In genomic region chr6:157535354-157536217, GRCh38 we compare ENCODE assay signal across 8 cellular contexts.
DNase-seq lines count a peak whose midpoint lies in the region; ATAC-seq and TF ChIP-seq lines count a peak whose summit lies in the region.

No MANE protein-coding gene starts in this region.

- H3K36me3 Mint-ChIP-seq in stimulated activated memory B cell treated with anti-CD40 and anti-IgM and Interleukin-4, amounts not matched to agents 10 μg/mL and 1 μg/mL and 100 μg/mL, for 72 hours: peaks cover 11% of the 10 kb centered on the region

- no peak for ATAC-seq in right cardiac atrium
- peak; percentile 55 for ATAC-seq in HG03095 (IDR thresholded peaks at IDR 0.05; ENCODE audit: unreplicated experiment)
- peak; percentile 40 for ATAC-seq in stimulated activated memory B cell treated with anti-CD40 and anti-IgM and Interleukin-4, amounts not matched to agents 10 μg/mL and 1 μg/mL and 100 μg/mL, for 72 hours

- no peaks in the 10 kb centered on the region for H3K27me3 Mint-ChIP-seq in stimulated activated memory B cell treated with anti-CD40 and anti-IgM and Interleukin-4, amounts not matched to agents 10 μg/mL and 1 μg/mL and 100 μg/mL, for 72 hours

- H3K36me3 ChIP-seq in left ventricle myocardium inferior (no peaks in the 10 kb centered on the region), SJSA1 (no peaks in the 10 kb centered on the region)

- H3K4me1 Mint-ChIP-seq in stimulated activated memory B cell treated with anti-CD40 and anti-IgM and Interleukin-4, amounts not matched to agents 10 μg/mL and 1 μg/mL and 100 μg/mL, for 72 hours: peaks cover 67% of the 10 kb centered on the region

- H3K9me3 ChIP-seq in left ventricle myocardium inferior (replicated peaks) (no peaks in the 10 kb centered on the region), right cardiac atrium (ENCODE audit: control insufficient read depth, low read length) (no peaks in the 10 kb centered on the region), SJSA1 (replicated peaks) (no peaks in the 10 kb centered on the region)

- H3K9me3 Mint-ChIP-seq in stimulated activated memory B cell treated with anti-CD40 and anti-IgM and Interleukin-4, amounts not matched to agents 10 μg/mL and 1 μg/mL and 100 μg/mL, for 72 hours: no peaks in the 10 kb centered on the region

- TF ChIP-seq CTCF in left ventricle myocardium inferior (IDR thresholded peaks at IDR 0.05; ENCODE audit: borderline replicate concordance): no peak

- H3K4me3 ChIP-seq in left ventricle myocardium inferior (no peak overlapping the region), right cardiac atrium (ENCODE audit: low read length) (no peak overlapping the region), SJSA1 (peak overlapping the region; percentile 14)

- H3K27me3 ChIP-seq in left ventricle myocardium inferior (ENCODE audit: low read depth): no peaks in the 10 kb centered on the region
- H3K27me3 ChIP-seq in right cardiac atrium (ENCODE audit: control insufficient read depth, insufficient read depth): no peaks in the 10 kb centered on the region
- H3K27me3 ChIP-seq in SJSA1 (replicated peaks): no peaks in the 10 kb centered on the region

- no peak overlapping the region for H3K4me3 Mint-ChIP-seq in stimulated activated memory B cell treated with anti-CD40 and anti-IgM and Interleukin-4, amounts not matched to agents 10 μg/mL and 1 μg/mL and 100 μg/mL, for 72 hours

- DNase-seq in left ventricle myocardium inferior (no peak), right cardiac atrium (no peak), SJSA1 (ENCODE audit: low read depth in 1 of 2, low spot score in 2 of 2) (peak in 1 of 2 experiments; percentile 88), fibroblast of gingiva (ENCODE audit: low read depth) (peak; percentile 68), NCI-H2081 treated with DMSO at 0.1 percent for 48 hours (lab: John Stamatoyannopoulos, UW) (no peak), T1000 (lab: John Stamatoyannopoulos, UW) (no peak)

- H3K4me1 ChIP-seq in left ventricle myocardium inferior (peaks cover 48% of the 10 kb centered on the region), right cardiac atrium (ENCODE audit: control insufficient read depth, insufficient read depth, low read length) (peaks cover 21% of the 10 kb centered on the region), SJSA1 (replicated peaks) (peaks cover 31% of the 10 kb centered on the region)

- H3K27ac ChIP-seq in left ventricle myocardium inferior (replicated peaks) (peak overlapping the region; percentile 14), right cardiac atrium (ENCODE audit: low read length) (no peak overlapping the region), SJSA1 (peak overlapping the region; percentile 92)

- 49% methylated on average over 12 of the region's 12 CpGs for WGBS in right cardiac atrium

- peak overlapping the region; percentile 79 for H3K27ac Mint-ChIP-seq in stimulated activated memory B cell treated with anti-CD40 and anti-IgM and Interleukin-4, amounts not matched to agents 10 μg/mL and 1 μg/mL and 100 μg/mL, for 72 hours

- intact Hi-C loops in left ventricle myocardium inferior (cut with micrococcal nuclease): no loop called here
- intact Hi-C loops in right cardiac atrium (cut with DNase I): loop anchor here in 1 of 4 donors (10.0 kb wide), 1 partner anchor 151 kb away; the partner anchor contains the start of gene ZDHHC14

Comparison
In these comparisons a context has a peak if more than half of its experiments do, and no peak if none do; other contexts are left out.
1. ATAC-seq: peak in HG03095 (single experiment) and stimulated activated memory B cell treated with anti-CD40 and anti-IgM and Interleukin-4, amounts not matched to agents 10 μg/mL and 1 μg/mL and 100 μg/mL, for 72 hours (single experiment); none in right cardiac atrium (0 of 2).